17 cellular contexts compared by ENCODE assay signal in the genomic region with DNA sequence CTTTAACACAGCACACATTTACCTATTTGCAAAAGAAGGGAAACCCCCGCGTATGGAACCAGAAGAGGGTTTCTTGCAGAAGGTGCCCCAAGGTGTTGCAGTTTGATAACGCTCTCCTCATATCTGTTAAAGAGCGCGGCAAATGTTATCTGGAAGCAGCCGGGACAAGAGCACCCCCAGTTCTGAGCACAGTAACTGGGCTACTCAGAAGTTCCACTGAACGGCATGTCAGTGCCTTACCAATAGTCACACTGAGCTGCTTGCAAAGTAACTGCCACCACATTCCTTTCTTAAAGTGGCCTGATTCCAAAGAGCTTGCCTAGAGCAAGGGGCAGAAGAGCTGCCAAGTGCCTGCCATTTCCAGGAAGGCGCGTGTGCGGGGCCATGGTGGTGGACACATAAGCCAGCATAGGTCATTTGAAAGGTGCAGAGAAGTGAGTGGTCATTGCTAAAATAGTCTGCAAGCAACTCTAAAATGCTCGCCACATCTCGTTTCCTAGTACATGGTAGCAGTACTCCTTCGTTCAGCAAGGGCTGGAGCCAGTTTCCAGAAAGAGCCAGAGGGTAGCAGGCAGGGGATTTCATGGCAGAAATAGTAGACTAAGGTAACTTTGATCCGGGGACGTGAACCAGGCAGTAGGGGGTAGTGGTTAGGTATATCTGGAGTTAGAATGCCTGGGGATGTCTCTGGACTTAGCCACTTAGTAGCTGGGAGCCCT. TPM values are rescaled to one million over a fixed set of nuclear protein-coding genes. Genes with fewer than 3 reads are reported as not detected.
A peak's percentile ranks its signal among the peaks of the same experiment; 100 is the strongest.
DNase-seq lines count a peak whose midpoint lies in the region; ATAC-seq and TF ChIP-seq lines count a peak whose summit lies in the region.
"Had no signal": no experiment of that assay in that cellular context is flagged by ENCODE, and none has a peak within 500 bp of the region (broad histone marks: within the 10 kb centered on the region; RNA-seq: fewer than 3 reads in every experiment).

No MANE protein-coding gene starts in this region.

- H3K4me3 ChIP-seq in HUES64 (ENCODE audit: low read length) (no peak overlapping the region), endodermal cell (ENCODE audit: low read length) (no peak overlapping the region), left lung (no peak overlapping the region), upper lobe of right lung (no peak overlapping the region)

- POLR2A ChIA-PET in WTC11 (lab: Charles Lee): interaction anchor here (1.1 to 1.4 kb wide), 2 partner anchors 39 to 156 kb away, joined by 3 to 5 read pairs; no protein-coding TSS in a partner anchor

- peaks cover 13% of the 10 kb centered on the region for H3K4me1 ChIP-seq in HUES64 (ENCODE audit: insufficient read depth, low read length)
- H3K4me1 ChIP-seq in endodermal cell (ENCODE audit: control insufficient read depth, insufficient read depth, low read length): peaks cover 8% of the 10 kb centered on the region
- H3K4me1 ChIP-seq in left lung: peaks cover 2 to 5% of the 10 kb centered on the region in 2 donors
- H3K4me1 ChIP-seq in upper lobe of right lung: no peaks in the 10 kb centered on the region
- H3K4me1 ChIP-seq: BE2C had no signal

- CTCF ChIA-PET in WTC11 (lab: Charles Lee): interaction anchor here (0.6 to 3.4 kb wide), 30 partner anchors 10 to 376 kb away, joined by 3 to 51 read pairs (median 5); a partner anchor contains a TSS

- intact Hi-C loops in left lung (cut with DNase I): no loop called here
- intact Hi-C loops in upper lobe of right lung (cut with DNase I): no loop called here

- H3K27ac Mint-ChIP-seq in endodermal cell (no peak overlapping the region), WTC11 (no peak overlapping the region)

- H3K36me3 ChIP-seq in HUES64 (ENCODE audit: insufficient read depth, low read length) (no peaks in the 10 kb centered on the region), endodermal cell (ENCODE audit: control insufficient read depth, insufficient read depth, low read length) (no peaks in the 10 kb centered on the region), left lung (no peaks in the 10 kb centered on the region), upper lobe of right lung (no peaks in the 10 kb centered on the region)
- H3K36me3 ChIP-seq: BE2C had no signal

- H3K9me3 Mint-ChIP-seq in endodermal cell (no peaks in the 10 kb centered on the region), WTC11 (peaks cover 3% of the 10 kb centered on the region; the same call in 1 of the 2 replicates)

- H3K36me3 Mint-ChIP-seq in endodermal cell (ENCODE audit: low read depth): no peaks in the 10 kb centered on the region
- H3K36me3 Mint-ChIP-seq in WTC11: no peaks in the 10 kb centered on the region

- no peaks in the 10 kb centered on the region for H3K9me3 ChIP-seq in HUES64 (ENCODE audit: insufficient read depth, low read depth, low read length)
- no peaks in the 10 kb centered on the region for H3K9me3 ChIP-seq in endodermal cell (ENCODE audit: control insufficient read depth, low read length)
- no peaks in the 10 kb centered on the region for H3K9me3 ChIP-seq in left lung
- H3K9me3 ChIP-seq in upper lobe of right lung: no peaks in the 10 kb centered on the region
- H3K9me3 ChIP-seq: BE2C had no signal

- H3K27me3 Mint-ChIP-seq in endodermal cell (ENCODE audit: insufficient read depth) (peaks cover 7% of the 10 kb centered on the region), WTC11 (ENCODE audit: low read depth) (no peaks in the 10 kb centered on the region; the same call in 1 of the 2 replicates)

- H3K9ac ChIP-seq in HUES64 (ENCODE audit: low read depth, low read length) (no peak overlapping the region), endodermal cell (ENCODE audit: extremely low read depth, low read length, poor library complexity, severe bottlenecking) (no peak overlapping the region)
- H3K9ac ChIP-seq: parathyroid adenoma had no signal

- peak; percentile 89 for ATAC-seq in left lung
- ATAC-seq in upper lobe of right lung: peak; percentile 64
- no peak; the same call in 1 of the 2 replicates for ATAC-seq in WTC11

- H3K4me1 Mint-ChIP-seq in endodermal cell (peaks cover 18% of the 10 kb centered on the region), WTC11 (peaks cover 19% of the 10 kb centered on the region)

- H3K27ac ChIP-seq in HUES64 (ENCODE audit: low read depth, low read length) (0 out of 2 replicates have a peak overlapping the region, but pooled peaks have one; percentile 28), endodermal cell (ENCODE audit: low read depth, low read length) (no peak overlapping the region), left lung (no peak overlapping the region), upper lobe of right lung (no peak overlapping the region)
- H3K27ac ChIP-seq: parathyroid adenoma had no signal

- TF ChIP-seq CTCF in endodermal cell (conservative IDR thresholded peaks at IDR 0.05) (no peak), left lung (IDR thresholded peaks at IDR 0.05) (no peak), upper lobe of right lung (IDR thresholded peaks at IDR 0.05) (no peak), WTC11 (IDR thresholded peaks at IDR 0.05) (no peak)

- peak; percentile 63 for DNase-seq in endodermal cell
- no peak for DNase-seq in left lung
- no peak for DNase-seq in upper lobe of right lung
- no peak for DNase-seq in WTC11 (ENCODE audit: low spot score)
- DNase-seq in HT-29 (ENCODE audit: low spot score): no peak
- DNase-seq in NCI-H774 (lab: John Stamatoyannopoulos, UW): no peak
- DNase-seq: activated CD4-positive, alpha-beta T cell treated with anti-CD3 and anti-CD28 coated beads, Interleukin-2, amount 50 U/mL, for 1 hour; activated CD8-positive, alpha-beta memory T cell treated with anti-CD3 and anti-CD28 coated beads, Interleukin-2, amount 50 U/mL, for 48 hours; activated gamma-delta T cell treated with Interleukin-2 at 50 U/mL for 16 hours; amygdala; BE2C; NCI-H187; NCI-H345; small intestine; stimulated activated CD4-positive, alpha-beta T cell treated with anti-CD3 and anti-CD28 coated beads, Interleukin-4, amount 100 ng/mL, for 1 hour had no signal

- H3K4me3 Mint-ChIP-seq in endodermal cell (no peak overlapping the region), WTC11 (no peak overlapping the region)

- WGBS in HUES64: 79% methylated on average over 15 of the region's 15 CpGs
- WGBS in endodermal cell (ENCODE audit: insufficient coverage in 1 of 2, insufficient read length in 1 of 2), 2 experiments: 83 to 85% methylated on average over 14 to 15 of the region's 15 CpGs

- H3K27me3 ChIP-seq in HUES64 (ENCODE audit: insufficient read depth, low read length) (no peaks in the 10 kb centered on the region), endodermal cell (ENCODE audit: control insufficient read depth, insufficient read depth, low read length, poor library complexity, severe bottlenecking) (no peaks in the 10 kb centered on the region), left lung (peaks cover 0 to 58% of the 10 kb centered on the region in 2 donors), upper lobe of right lung (no peaks in the 10 kb centered on the region)

TF ChIP-seq in WTC11, 78 proteins besides CTCF, POLR2A, EP300 and RAD21:
- TF ChIP-seq ZNF671 (CRISPR knock-in tag; IDR thresholded peaks at IDR 0.05) (no peak), TEAD1 (CRISPR knock-in tag; IDR thresholded peaks at IDR 0.05) (no peak), ZBTB21 (CRISPR knock-in tag; IDR thresholded peaks at IDR 0.05; ENCODE audit: borderline replicate concordance) (no peak), RORB (CRISPR knock-in tag; IDR thresholded peaks at IDR 0.05) (no peak), NR3C1 (CRISPR knock-in tag; conservative IDR thresholded peaks at IDR 0.05; ENCODE audit: low read depth) (no peak)
- TF ChIP-seq, protein P1, sequence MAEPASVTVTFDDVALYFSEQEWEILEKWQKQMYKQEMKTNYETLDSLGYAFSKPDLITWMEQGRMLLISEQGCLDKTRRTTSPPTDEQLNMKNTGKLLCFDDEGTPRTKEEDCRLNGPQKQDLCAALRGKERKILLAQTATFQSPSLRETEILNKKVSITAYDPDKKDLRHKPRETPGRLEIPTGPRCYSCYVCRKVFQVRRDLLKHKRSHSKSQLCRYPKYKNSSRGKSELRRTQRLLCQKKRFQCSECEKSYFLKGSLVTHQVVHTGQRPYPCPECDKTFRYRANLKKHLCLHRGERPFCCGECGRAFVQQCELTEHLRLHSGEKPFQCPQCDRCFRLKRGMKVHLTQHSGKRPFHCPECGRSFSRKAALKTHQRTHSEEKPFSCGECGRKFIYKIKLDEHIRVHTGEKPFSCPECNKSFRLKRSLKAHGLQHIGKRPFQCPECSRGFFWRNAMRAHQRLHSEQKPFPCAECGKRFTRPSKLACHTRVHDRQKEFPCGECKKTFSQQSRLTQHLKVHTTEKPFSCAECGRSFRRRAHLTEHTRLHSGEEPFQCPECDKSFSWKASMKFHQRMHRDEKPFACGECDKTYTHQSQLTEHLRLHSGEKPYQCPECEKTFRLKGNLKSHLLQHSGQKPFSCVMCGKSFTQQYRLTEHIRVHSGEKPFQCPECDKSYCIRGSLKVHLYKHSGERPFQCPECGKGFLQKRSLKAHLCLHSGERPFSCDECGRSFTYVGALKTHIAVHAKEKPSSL (CRISPR knock-in tag; conservative IDR thresholded peaks at IDR 0.05): no peak
- TF ChIP-seq, protein P2, sequence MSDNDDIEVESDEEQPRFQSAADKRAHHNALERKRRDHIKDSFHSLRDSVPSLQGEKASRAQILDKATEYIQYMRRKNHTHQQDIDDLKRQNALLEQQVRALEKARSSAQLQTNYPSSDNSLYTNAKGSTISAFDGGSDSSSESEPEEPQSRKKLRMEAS (CRISPR knock-in tag; IDR thresholded peaks at IDR 0.05): no peak

RNA-seq across cellular contexts. Expression of a gene that starts 37.8 kb away (rescaled TPM):
- polyA plus RNA-seq in HUES64 (2013, experiment 1 of 2): 0.40 TPM
- 0.57 TPM for polyA plus RNA-seq in HUES64 (2013, experiment 2 of 2)
- total RNA-seq in endodermal cell: 1 to 10 TPM in 1 of 2 donors, under 1 TPM in 1; 0.77 to 1.4 TPM
- 0.36 TPM for polyA plus RNA-seq in endodermal cell (2013, experiment 1 of 2)
- polyA plus RNA-seq in endodermal cell (2013, experiment 2 of 2): 0.41 TPM
- total RNA-seq in left lung: 1 to 10 TPM; 2.3 to 2.6 TPM
- total RNA-seq in upper lobe of right lung: 3.0 TPM
- 2.5 to 3.2 TPM (median 2.8 TPM) in 3 replicates for total RNA-seq in WTC11 (2021)
- under 0.01 and 0.03 TPM in 2 replicates for total RNA-seq in HT-29 (2014; rRNA removed; shearing (Covaris generic))
